Comparison of ENCODE assay signal across 12 cellular contexts in the genomic region with DNA sequence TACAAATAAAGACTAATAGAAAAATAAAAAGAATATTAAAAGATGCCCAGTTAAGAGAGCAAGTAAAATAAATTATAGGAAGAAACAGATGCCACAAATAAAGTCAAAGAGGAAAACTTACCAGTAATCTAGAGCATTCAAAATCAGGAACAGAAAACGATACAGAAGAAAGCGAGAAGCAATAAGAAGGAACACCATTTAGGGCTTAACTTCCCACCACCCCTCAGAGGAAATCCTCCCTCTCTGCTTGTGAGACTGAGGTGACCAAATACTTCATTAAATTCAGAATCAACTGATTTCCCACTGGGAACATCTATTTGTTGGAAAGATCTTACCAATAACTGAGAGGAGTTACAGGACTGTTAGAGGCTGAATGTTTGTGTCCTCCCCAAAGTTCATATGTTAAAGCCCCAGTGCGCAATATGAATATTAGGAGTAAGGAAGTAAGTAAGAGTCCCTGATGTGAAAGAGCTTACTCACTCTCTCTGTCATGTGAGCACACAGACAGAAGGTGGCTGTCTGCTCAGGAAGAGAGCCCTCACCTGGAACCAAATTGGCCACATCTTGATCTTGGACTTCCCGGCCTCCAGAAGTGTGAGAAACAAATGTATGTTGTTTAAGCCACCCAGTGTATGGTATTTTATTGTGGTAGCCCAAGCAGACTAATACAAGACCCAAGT. TPM values are rescaled to one million over a fixed set of nuclear protein-coding genes. Genes with fewer than 3 reads are reported as not detected.
DNase-seq lines count a peak whose midpoint lies in the region; ATAC-seq and TF ChIP-seq lines count a peak whose summit lies in the region.
"Had no signal": no experiment of that assay in that cellular context is flagged by ENCODE, and none has a peak within 500 bp of the region (broad histone marks: within the 10 kb centered on the region; RNA-seq: fewer than 3 reads in every experiment).

No MANE protein-coding gene starts in this region.

- H3K27ac ChIP-seq in naive thymus-derived CD4-positive, alpha-beta T cell (ENCODE audit: low read depth, low read length): no peak overlapping the region
- H3K27ac ChIP-seq: A549, parathyroid adenoma had no signal

- TF ChIP-seq CTCF in Caco-2 (IDR thresholded peaks at IDR 0.05; ENCODE audit: insufficient read depth in 1 of 2, low read depth in 1 of 2, low read length in 1 of 2, severe bottlenecking in 1 of 2, unreplicated experiment in 1 of 2): no peak

- peaks cover 14% of the 10 kb centered on the region for H3K4me1 Mint-ChIP-seq in T-helper 1 cell treated with Interleukin-12 subunit alpha and Interleukin-12 subunit beta and Interleukin-4 antibody, amounts not matched to agents 30 μg/mL and 1 μg/mL, for 36 hours (ENCODE audit: low read depth)
- H3K4me1 Mint-ChIP-seq in IgD-negative memory B cell (peaks cover 9 to 13% (median 12%) of the 10 kb centered on the region in 3 donors), Caco-2 (ENCODE audit: low read depth, unreplicated experiment) (peaks cover 5% of the 10 kb centered on the region)
- peaks cover 0 to 22% (median 0%) of the 10 kb centered on the region in 7 donors for H3K4me1 Mint-ChIP-seq in naive thymus-derived CD4-positive, alpha-beta T cell
- H3K4me1 Mint-ChIP-seq: brain had no signal

- DNase-seq in T-helper 1 cell (no peak), Caco-2 (no peak), HuH-7.5 (ENCODE audit: low spot score) (no peak), germinal center (ENCODE audit: low spot score) (no peak)
- DNase-seq in naive thymus-derived CD4-positive, alpha-beta T cell: no peak
- DNase-seq: MG63 had no signal

- H3K27me3 Mint-ChIP-seq in T-helper 1 cell treated with Interleukin-12 subunit alpha and Interleukin-12 subunit beta and Interleukin-4 antibody, amounts not matched to agents 30 μg/mL and 1 μg/mL, for 36 hours (ENCODE audit: low read depth): no peaks in the 10 kb centered on the region
- H3K27me3 Mint-ChIP-seq in IgD-negative memory B cell (no peaks in the 10 kb centered on the region), Caco-2 (ENCODE audit: insufficient read depth, unreplicated experiment) (no peaks in the 10 kb centered on the region)
- H3K27me3 Mint-ChIP-seq in naive thymus-derived CD4-positive, alpha-beta T cell: no peaks in the 10 kb centered on the region

- H3K9me3 ChIP-seq in naive thymus-derived CD4-positive, alpha-beta T cell (ENCODE audit: control insufficient read depth in 2 of 3, low read length in 3 of 3): no peaks in the 10 kb centered on the region
- H3K9me3 ChIP-seq in Caco-2: no peaks in the 10 kb centered on the region
- H3K9me3 ChIP-seq: A549, MG63 had no signal

- H3K36me3 Mint-ChIP-seq in T-helper 1 cell treated with Interleukin-12 subunit alpha and Interleukin-12 subunit beta and Interleukin-4 antibody, amounts not matched to agents 30 μg/mL and 1 μg/mL, for 36 hours (ENCODE audit: low read depth): peaks cover 27% of the 10 kb centered on the region
- H3K36me3 Mint-ChIP-seq in IgD-negative memory B cell (peaks cover 7% of the 10 kb centered on the region), Caco-2 (ENCODE audit: insufficient read depth, unreplicated experiment) (peaks cover 13% of the 10 kb centered on the region)
- peaks cover 4 to 40% (median 21%) of the 10 kb centered on the region in 5 donors for H3K36me3 Mint-ChIP-seq in naive thymus-derived CD4-positive, alpha-beta T cell

- CTCF ChIA-PET in naive thymus-derived CD4-positive, alpha-beta T cell (lab: Charles Lee): no interaction called here
- CTCF ChIA-PET in Caco-2 (lab: Charles Lee): no interaction called here

- ATAC-seq in GM21825 (IDR thresholded peaks at IDR 0.05; ENCODE audit: unreplicated experiment): peak; percentile 82
- ATAC-seq in naive thymus-derived CD4-positive, alpha-beta T cell: peak; percentile 56

- no peaks in the 10 kb centered on the region for H3K4me1 ChIP-seq in naive thymus-derived CD4-positive, alpha-beta T cell (ENCODE audit: control insufficient read depth in 2 of 2, insufficient read depth in 2 of 2, low read length in 2 of 2)
- H3K4me1 ChIP-seq in Caco-2: no peaks in the 10 kb centered on the region
- H3K4me1 ChIP-seq: parathyroid adenoma had no signal

- no peak overlapping the region for H3K4me3 ChIP-seq in naive thymus-derived CD4-positive, alpha-beta T cell (ENCODE audit: low read length)
- H3K4me3 ChIP-seq in Caco-2 (ENCODE audit: low read depth, low read length): no peak overlapping the region
- H3K4me3 ChIP-seq: A549, MG63 had no signal

- POLR2A ChIA-PET in naive thymus-derived CD4-positive, alpha-beta T cell (lab: Charles Lee): no interaction called here
- POLR2A ChIA-PET in Caco-2 (lab: Charles Lee): no interaction called here

- peak overlapping the region; percentile 55 for H3K27ac Mint-ChIP-seq in T-helper 1 cell treated with Interleukin-12 subunit alpha and Interleukin-12 subunit beta and Interleukin-4 antibody, amounts not matched to agents 30 μg/mL and 1 μg/mL, for 36 hours
- peak overlapping the region; percentile 24 to 93 (median 43) for H3K27ac Mint-ChIP-seq in IgD-negative memory B cell
- peak overlapping the region in 3 of 9 donors; percentile 11 to 48 (median 14) for H3K27ac Mint-ChIP-seq in naive thymus-derived CD4-positive, alpha-beta T cell
- H3K27ac Mint-ChIP-seq in Caco-2 (ENCODE audit: unreplicated experiment): no peak overlapping the region

- no TSS peak for BruUV-seq in Caco-2 (replicated peaks; lab: Mats Ljungman, UMichigan)

- peaks cover 0 to 18% (median 0%) of the 10 kb centered on the region in 3 experiments for H3K36me3 ChIP-seq in naive thymus-derived CD4-positive, alpha-beta T cell (ENCODE audit: control insufficient read depth in 2 of 3, insufficient read depth in 3 of 3, low read length in 3 of 3)
- H3K36me3 ChIP-seq in Caco-2 (ENCODE audit: control insufficient read depth, insufficient read depth, low read length): no peaks in the 10 kb centered on the region

- H3K9me3 Mint-ChIP-seq in T-helper 1 cell treated with Interleukin-12 subunit alpha and Interleukin-12 subunit beta and Interleukin-4 antibody, amounts not matched to agents 30 μg/mL and 1 μg/mL, for 36 hours: no peaks in the 10 kb centered on the region
- H3K9me3 Mint-ChIP-seq in IgD-negative memory B cell (no peaks in the 10 kb centered on the region), Caco-2 (ENCODE audit: unreplicated experiment) (no peaks in the 10 kb centered on the region)
- no peaks in the 10 kb centered on the region for H3K9me3 Mint-ChIP-seq in naive thymus-derived CD4-positive, alpha-beta T cell
- H3K9me3 Mint-ChIP-seq: brain had no signal

- no peak overlapping the region for H3K4me3 Mint-ChIP-seq in T-helper 1 cell treated with Interleukin-12 subunit alpha and Interleukin-12 subunit beta and Interleukin-4 antibody, amounts not matched to agents 30 μg/mL and 1 μg/mL, for 36 hours
- peak overlapping the region in 2 of 4 donors; percentile 65 to 66 for H3K4me3 Mint-ChIP-seq in IgD-negative memory B cell
- H3K4me3 Mint-ChIP-seq in naive thymus-derived CD4-positive, alpha-beta T cell: no peak overlapping the region
- H3K4me3 Mint-ChIP-seq in Caco-2 (ENCODE audit: unreplicated experiment): no peak overlapping the region
- H3K4me3 Mint-ChIP-seq: brain had no signal

- intact Hi-C loops in naive thymus-derived CD4-positive, alpha-beta T cell (cut with micrococcal nuclease): no loop called here
- intact Hi-C loops in Caco-2 (cut with micrococcal nuclease; ENCODE audit: unreplicated experiment): no loop called here

- H3K27me3 ChIP-seq in naive thymus-derived CD4-positive, alpha-beta T cell (ENCODE audit: control insufficient read depth in 2 of 2, insufficient read depth in 2 of 2, low read length in 2 of 2): no peaks in the 10 kb centered on the region
- no peaks in the 10 kb centered on the region for H3K27me3 ChIP-seq in Caco-2 (replicated peaks; ENCODE audit: control insufficient read depth, insufficient read depth, low read length)
- H3K27me3 ChIP-seq: MG63 had no signal

RNA-seq across cellular contexts. Expression of a gene that starts 19.5 kb away (rescaled TPM):
- polyA plus RNA-seq in IgD-negative memory B cell: 21.8 TPM
- total RNA-seq in naive thymus-derived CD4-positive, alpha-beta T cell: 10 to 100 TPM; 14.1 to 22.6 (median 16.7) TPM
- 10 to 100 TPM; 21.7 to 32.8 TPM for polyA plus RNA-seq in naive thymus-derived CD4-positive, alpha-beta T cell
- 16.7 and 19.2 TPM in 2 replicates for total RNA-seq in Caco-2 (2022)
